ENCODE assay signal across 8 cellular contexts in genomic region chr5:113513384-113514262, GRCh38. TPM values are rescaled to one million over a fixed set of nuclear protein-coding genes. Genes with fewer than 3 reads are reported as not detected.
DNase-seq lines count a peak whose midpoint lies in the region; ATAC-seq and TF ChIP-seq lines count a peak whose summit lies in the region.

YTHDC2 (plus strand) TSS chr5:113513694; CDS start chr5:113513896, 202 bp downstream.

- H3K27me3 ChIP-seq in DND-41 (ENCODE audit: insufficient read depth, low read length, poor library complexity), result no peaks in the 10 kb centered on the region
- H3K27me3 ChIP-seq in naive thymus-derived CD4-positive, alpha-beta T cell (ENCODE audit: control insufficient read depth in 2 of 2, insufficient read depth in 2 of 2, low read length in 2 of 2), result no peaks in the 10 kb centered on the region

- peak; percentile 78 for TF ChIP-seq CTCF in DND-41 (IDR thresholded peaks at IDR 0.05; ENCODE audit: borderline replicate concordance, extremely low read depth, low read length, poor library complexity, severe bottlenecking)

- H3K9ac ChIP-seq in DND-41 (ENCODE audit: low read depth, low read length), result peak within 1 kb of the TSS; percentile 83

- peaks cover 17% of the 10 kb centered on the region for H3K36me3 Mint-ChIP-seq in activated T-helper 1 cell treated with anti-CD3 and anti-CD28 coated beads, Interleukin-12 subunit alpha, Interleukin-12 subunit beta, Interleukin-2, Interleukin-4 antibody, amounts not matched to agents 30 ng/mL and 10 ng/mL and 1 ng/mL, durations not matched to agents 14 hours and 24 hours and 36 hours (ENCODE audit: low read depth)
- peaks cover 0 to 16% (median 6%) of the 10 kb centered on the region in 5 donors for H3K36me3 Mint-ChIP-seq in naive thymus-derived CD4-positive, alpha-beta T cell

- H3K27ac ChIP-seq in DND-41 (ENCODE audit: low read length), result peak within 1 kb of the TSS; percentile 79
- peak within 1 kb of the TSS; percentile 94 for H3K27ac ChIP-seq in naive thymus-derived CD4-positive, alpha-beta T cell (ENCODE audit: low read depth, low read length)

- H3K27me3 Mint-ChIP-seq in activated T-helper 1 cell treated with anti-CD3 and anti-CD28 coated beads, Interleukin-12 subunit alpha, Interleukin-12 subunit beta, Interleukin-2, Interleukin-4 antibody, amounts not matched to agents 30 ng/mL and 10 ng/mL and 1 ng/mL, durations not matched to agents 14 hours and 24 hours and 36 hours (ENCODE audit: insufficient read depth), result peaks cover 10% of the 10 kb centered on the region
- peaks cover 12 to 19% (median 13%) of the 10 kb centered on the region in 5 donors for H3K27me3 Mint-ChIP-seq in naive thymus-derived CD4-positive, alpha-beta T cell

- peaks cover 4% of the 10 kb centered on the region for H3K9me3 Mint-ChIP-seq in activated T-helper 1 cell treated with anti-CD3 and anti-CD28 coated beads, Interleukin-12 subunit alpha, Interleukin-12 subunit beta, Interleukin-2, Interleukin-4 antibody, amounts not matched to agents 30 ng/mL and 10 ng/mL and 1 ng/mL, durations not matched to agents 14 hours and 24 hours and 36 hours
- H3K9me3 Mint-ChIP-seq in naive thymus-derived CD4-positive, alpha-beta T cell, result peaks cover 0 to 5% (median 0%) of the 10 kb centered on the region in 11 donors

- peak within 1 kb of the TSS; percentile 55 to 79 for H3K4me3 ChIP-seq in DND-41 (ENCODE audit: low read depth in 1 of 2, low read length in 2 of 2)
- peak within 1 kb of the TSS; percentile 85 for H3K4me3 ChIP-seq in naive thymus-derived CD4-positive, alpha-beta T cell (ENCODE audit: low read length)

- H3K4me3 Mint-ChIP-seq in activated T-helper 1 cell treated with anti-CD3 and anti-CD28 coated beads, Interleukin-12 subunit alpha, Interleukin-12 subunit beta, Interleukin-2, Interleukin-4 antibody, amounts not matched to agents 30 ng/mL and 10 ng/mL and 1 ng/mL, durations not matched to agents 14 hours and 24 hours and 36 hours, result peak within 1 kb of the TSS; percentile 94
- H3K4me3 Mint-ChIP-seq in naive thymus-derived CD4-positive, alpha-beta T cell, result peak within 1 kb of the TSS; percentile 86 to 98 (median 94)

- H2AFZ ChIP-seq in DND-41 (ENCODE audit: low read depth, low read length), result peak within 1 kb of the TSS; percentile 84

- H3K9me3 ChIP-seq in DND-41 (ENCODE audit: insufficient read depth, low read length, severe bottlenecking), result no peaks in the 10 kb centered on the region
- H3K9me3 ChIP-seq in naive thymus-derived CD4-positive, alpha-beta T cell (ENCODE audit: control insufficient read depth in 2 of 3, low read length in 3 of 3), result no peaks in the 10 kb centered on the region

- intact Hi-C loops in activated T-helper 1 cell treated with anti-CD3 and anti-CD28 coated beads, Interleukin-12 subunit alpha, Interleukin-12 subunit beta, Interleukin-2, Interleukin-4 antibody, amounts not matched to agents 30 ng/mL and 10 ng/mL and 1 ng/mL, durations not matched to agents 14 hours and 24 hours and 36 hours (cut with micrococcal nuclease), result loop anchor here (1.0 to 10.0 kb wide), 8 partner anchors 24 to 1349 kb away; partner anchors contain the start of genes REEP5 and SRP19
- intact Hi-C loops in naive thymus-derived CD4-positive, alpha-beta T cell (cut with micrococcal nuclease), result loop anchor here (1.0 to 10.0 kb wide), 16 partner anchors 13 to 1999 kb away; partner anchors contain the start of genes DCP2 (in 2 of the 2), REEP5 (in 2 of the 2), SRP19 (in 1 of the 2) and STARD4 (in 1 of the 2)

- H3K79me2 ChIP-seq in DND-41 (ENCODE audit: insufficient read depth, low read length), result peaks cover 55% of the 10 kb centered on the region

- H4K20me1 ChIP-seq in DND-41 (ENCODE audit: insufficient read depth, low read length), result peaks cover 3% of the 10 kb centered on the region; the same call in 1 of the 2 replicates

- H3K36me3 ChIP-seq in DND-41 (ENCODE audit: insufficient read depth, low read length), result peaks cover 26% of the 10 kb centered on the region
- H3K36me3 ChIP-seq in naive thymus-derived CD4-positive, alpha-beta T cell (ENCODE audit: control insufficient read depth in 2 of 3, insufficient read depth in 3 of 3, low read length in 3 of 3), result peaks cover 0 to 4% (median 0%) of the 10 kb centered on the region in 3 experiments

- H3K4me1 ChIP-seq in DND-41 (ENCODE audit: insufficient read depth, low read length), result peaks cover 40% of the 10 kb centered on the region
- H3K4me1 ChIP-seq in naive thymus-derived CD4-positive, alpha-beta T cell (ENCODE audit: control insufficient read depth in 2 of 2, insufficient read depth in 2 of 2, low read length in 2 of 2), result peaks cover 6 to 9% of the 10 kb centered on the region in 2 donors

- peak within 1 kb of the TSS; percentile 87 for H3K27ac Mint-ChIP-seq in activated T-helper 1 cell treated with anti-CD3 and anti-CD28 coated beads, Interleukin-12 subunit alpha, Interleukin-12 subunit beta, Interleukin-2, Interleukin-4 antibody, amounts not matched to agents 30 ng/mL and 10 ng/mL and 1 ng/mL, durations not matched to agents 14 hours and 24 hours and 36 hours
- H3K27ac Mint-ChIP-seq in naive thymus-derived CD4-positive, alpha-beta T cell, result peak within 1 kb of the TSS; percentile 86 to 98 (median 97)

- H3K4me1 Mint-ChIP-seq in activated T-helper 1 cell treated with anti-CD3 and anti-CD28 coated beads, Interleukin-12 subunit alpha, Interleukin-12 subunit beta, Interleukin-2, Interleukin-4 antibody, amounts not matched to agents 30 ng/mL and 10 ng/mL and 1 ng/mL, durations not matched to agents 14 hours and 24 hours and 36 hours (ENCODE audit: low read depth), result peaks cover 35% of the 10 kb centered on the region
- H3K4me1 Mint-ChIP-seq in naive thymus-derived CD4-positive, alpha-beta T cell, result peaks cover 27 to 51% (median 44%) of the 10 kb centered on the region in 7 donors

- CTCF ChIA-PET in naive thymus-derived CD4-positive, alpha-beta T cell (lab: Charles Lee), result no interaction called here

- ATAC-seq in DND-41 (ENCODE audit: insufficient read depth, low read depth) (peak; percentile 96), GM21723 (IDR thresholded peaks at IDR 0.05; ENCODE audit: unreplicated experiment) (peak; percentile 98)
- peak; percentile 97 for ATAC-seq in naive thymus-derived CD4-positive, alpha-beta T cell

- POLR2A ChIA-PET in naive thymus-derived CD4-positive, alpha-beta T cell (lab: Charles Lee), result interaction anchor here (0.5 to 1.9 kb wide), 5 partner anchors 8 to 538 kb away, joined by 3 to 9 read pairs (median 3); no protein-coding TSS in a partner anchor

- DNase-seq in DND-41 (peak; percentile 90), KG1 (lab: John Stamatoyannopoulos, UW) (peak; percentile 21), RKO (ENCODE audit: low spot score) (peak; percentile 92), fibroblast of gingiva (ENCODE audit: low read depth) (peak; percentile 81)
- peak; percentile 82 for DNase-seq in activated T-helper 1 cell treated with anti-CD3 and anti-CD28 coated beads, Interleukin-12 subunit alpha, Interleukin-12 subunit beta, Interleukin-2, Interleukin-4 antibody, amounts not matched to agents 30 ng/mL and 10 ng/mL and 1 ng/mL, durations not matched to agents 14 hours and 24 hours and 36 hours (ENCODE audit: low spot score)
- peak; percentile 79 to 89 (median 87) for DNase-seq in naive thymus-derived CD4-positive, alpha-beta T cell
- DNase-seq in stimulated activated naive CD4-positive, alpha-beta T cell (lab: John Stamatoyannopoulos, UW), result peak; percentile 75 to 86 (median 80)

- H3K4me2 ChIP-seq in DND-41 (ENCODE audit: insufficient read depth, low read length), result peak within 1 kb of the TSS; percentile 96

RNA-seq across cellular contexts. Expression of gene YTHDC2, which starts in this region (rescaled TPM):
- 26.0 and 27.5 TPM in 2 replicates for total RNA-seq in activated T-helper 1 cell treated with anti-CD3 and anti-CD28 coated beads, Interleukin-12 subunit alpha, Interleukin-12 subunit beta, Interleukin-2, Interleukin-4 antibody, amounts not matched to agents 30 ng/mL and 10 ng/mL and 1 ng/mL, durations not matched to agents 14 hours and 24 hours and 36 hours
- 10 to 100 TPM; 27.7 to 53.6 (median 49.2) TPM for total RNA-seq in naive thymus-derived CD4-positive, alpha-beta T cell
- polyA plus RNA-seq in naive thymus-derived CD4-positive, alpha-beta T cell, result 1 to 10 TPM; 8.1 to 9.4 TPM

Comparison
In these comparisons a context has a peak if more than half of its experiments do, and no peak if none do; other contexts are left out.
1. Peak in every context shown above with its lines: DNase-seq, ATAC-seq, H3K4me3 ChIP-seq and H3K27ac ChIP-seq.
2. DNase-seq: peak in every context shown above with its lines; median percentile 92 in RKO; 90 in DND-41; 87 in naive thymus-derived CD4-positive, alpha-beta T cell; 82 in activated T-helper 1 cell treated with anti-CD3 and anti-CD28 coated beads, Interleukin-12 subunit alpha, Interleukin-12 subunit beta, Interleukin-2, Interleukin-4 antibody, amounts not matched to agents 30 ng/mL and 10 ng/mL and 1 ng/mL, durations not matched to agents 14 hours and 24 hours and 36 hours; 81 in fibroblast of gingiva; 80 in stimulated activated naive CD4-positive, alpha-beta T cell; 21 in KG1.